8 cellular contexts compared by ENCODE assay signal in the genomic region with DNA sequence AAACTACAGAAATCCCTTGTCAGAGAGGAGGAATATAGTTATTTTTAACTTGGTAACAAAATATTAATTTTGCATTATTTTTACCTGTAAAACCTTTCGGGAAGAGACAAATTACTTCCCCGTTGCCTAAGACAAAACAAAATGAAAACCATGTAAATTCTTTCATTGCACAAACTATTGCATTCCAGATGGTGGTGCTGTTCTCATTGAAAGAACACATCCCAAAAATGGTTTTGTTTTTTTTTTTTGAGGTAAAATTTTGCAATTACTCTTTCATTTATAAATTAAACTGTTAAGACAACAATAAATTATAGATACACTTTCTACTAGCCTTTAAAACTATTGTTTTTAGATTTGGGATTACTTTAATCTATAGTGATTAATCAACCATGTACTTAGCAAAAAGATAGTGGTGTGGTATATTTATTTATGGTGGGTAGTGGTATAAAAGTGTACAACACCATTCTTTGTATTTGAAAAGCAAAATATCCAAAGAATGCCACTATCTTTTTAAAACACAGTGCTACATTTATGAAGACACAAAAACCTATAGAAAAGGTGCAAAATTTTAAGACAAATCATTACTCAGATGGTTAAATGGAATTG.
DNase-seq lines count a peak whose midpoint lies in the region; ATAC-seq and TF ChIP-seq lines count a peak whose summit lies in the region.

No MANE protein-coding gene starts in this region.

- H2BK20ac ChIP-seq in IMR-90 (ENCODE audit: low read depth, low read length) = no peak overlapping the region

- no peaks in the 10 kb centered on the region for H3K79me1 ChIP-seq in IMR-90 (ENCODE audit: low read depth in 1 of 2, low read length in 2 of 2)

- TF ChIP-seq EP300 in upper lobe of left lung (IDR thresholded peaks at IDR 0.05) = no peak

- CTCF ChIA-PET in Calu3 (lab: Charles Lee) (no interaction called here), IMR-90 (lab: Yijun Ruan, JAX) (no interaction called here)

- H3K4me3 ChIP-seq in IMR-90 (ENCODE audit: insufficient read depth, low read depth, low read length) (no peak overlapping the region), WERI-Rb-1 (ENCODE audit: low read depth, low read length) (no peak overlapping the region), upper lobe of left lung (no peak overlapping the region)

- H3K36me3 ChIP-seq in IMR-90 (ENCODE audit: control insufficient read depth, insufficient read depth, low read length) (no peaks in the 10 kb centered on the region), WERI-Rb-1 (no peaks in the 10 kb centered on the region), upper lobe of left lung (no peaks in the 10 kb centered on the region)

- no peak overlapping the region for H3K56ac ChIP-seq in IMR-90 (ENCODE audit: extremely low read depth, insufficient read depth, low read length)

- H4K8ac ChIP-seq in IMR-90 (ENCODE audit: low read depth in 2 of 2, low read length in 2 of 2) = no peak overlapping the region

- H3K27me3 ChIP-seq in IMR-90 (ENCODE audit: control insufficient read depth, insufficient read depth, low read length) (no peaks in the 10 kb centered on the region), WERI-Rb-1 (ENCODE audit: insufficient read depth, low read depth, severe bottlenecking) (no peaks in the 10 kb centered on the region), upper lobe of left lung (no peaks in the 10 kb centered on the region)

- no peak overlapping the region for H3K14ac ChIP-seq in IMR-90 (replicated peaks; ENCODE audit: low read depth, low read length)

- no peak overlapping the region for H2AFZ ChIP-seq in IMR-90 (replicated peaks; ENCODE audit: low read length, poor library complexity)

- intact Hi-C loops in Calu3 (cut with micrococcal nuclease; ENCODE audit: unreplicated experiment) (loop anchor here (5.0 to 10.0 kb wide), 2 partner anchors 781 to 869 kb away; no protein-coding TSS in a partner anchor), IMR-90 (cut with micrococcal nuclease) (no loop called here)

- dilution Hi-C loops in IMR-90 (cut with HindIII; ENCODE audit: low sequenced_read_pairs, unreplicated experiment) = no loop called here

- H2BK15ac ChIP-seq in IMR-90 (ENCODE audit: low read depth, low read length) = no peak overlapping the region

- no peak overlapping the region for H3K4me3 Mint-ChIP-seq in Calu3 (ENCODE audit: low read depth, unreplicated experiment)

- no peak overlapping the region for H3K4me2 ChIP-seq in IMR-90 (ENCODE audit: low read depth, low read length)

- no peak overlapping the region for H3K23ac ChIP-seq in IMR-90 (ENCODE audit: low read depth, low read length)

- no peaks in the 10 kb centered on the region for H3K27me3 Mint-ChIP-seq in Calu3 (ENCODE audit: unreplicated experiment)

- no peak for TF ChIP-seq POLR2A in IMR-90 (IDR thresholded peaks at IDR 0.05; ENCODE audit: low read depth, low read length)
- no peak for TF ChIP-seq POLR2A in upper lobe of left lung (IDR thresholded peaks at IDR 0.05)

- H2AK9ac ChIP-seq in IMR-90 (replicated peaks; ENCODE audit: low read depth, low read length, poor library complexity) = no peak overlapping the region

- H3K4me1 ChIP-seq in IMR-90 (ENCODE audit: control insufficient read depth, insufficient read depth, low read length) (no peaks in the 10 kb centered on the region), upper lobe of left lung (no peaks in the 10 kb centered on the region)

- no peaks in the 10 kb centered on the region for H3K36me3 Mint-ChIP-seq in Calu3 (ENCODE audit: insufficient read depth, unreplicated experiment)

- peak overlapping the region; percentile 66 for H2BK5ac ChIP-seq in IMR-90 (ENCODE audit: low read depth, low read length, poor library complexity, severe bottlenecking)

- H4K5ac ChIP-seq in IMR-90 (ENCODE audit: low read depth, low read length) = no peak overlapping the region

- no peaks in the 10 kb centered on the region for H3K9me3 ChIP-seq in IMR-90 (ENCODE audit: control insufficient read depth, insufficient read depth, low read length)
- H3K9me3 ChIP-seq in WERI-Rb-1 (ENCODE audit: severe bottlenecking) = no peaks in the 10 kb centered on the region
- H3K9me3 ChIP-seq in upper lobe of left lung = no peaks in the 10 kb centered on the region

- TF ChIP-seq RAD21 in IMR-90 (IDR thresholded peaks at IDR 0.05; ENCODE audit: low read length) = peak; percentile 70

- peak; percentile 27 for TF ChIP-seq CTCF in Calu3 (IDR thresholded peaks at IDR 0.05; ENCODE audit: unreplicated experiment)
- peak; percentile 79 for TF ChIP-seq CTCF in IMR-90 (conservative IDR thresholded peaks at IDR 0.05; ENCODE audit: low read depth, low read length)
- peak; percentile 32; the same call in 1 of the 2 replicates for TF ChIP-seq CTCF in WERI-Rb-1 (IDR thresholded peaks at IDR 0.05; ENCODE audit: low read depth, low read length)
- TF ChIP-seq CTCF in upper lobe of left lung (IDR thresholded peaks at IDR 0.05) = peak in 3 of 6 experiments; percentile 23 to 31 (median 24)

- no peak overlapping the region for H3K18ac ChIP-seq in IMR-90 (ENCODE audit: low read depth, low read length)

- ATAC-seq in IMR-90 (ENCODE audit: low read depth) (no peak), HG03469 (IDR thresholded peaks at IDR 0.05; ENCODE audit: unreplicated experiment) (no peak), upper lobe of left lung (ENCODE audit: low FRiP score in 2 of 2) (no peak)

- POLR2A ChIA-PET in IMR-90 (lab: Charles Lee; ENCODE audit: unreplicated experiment) = no interaction called here

- H3K4ac ChIP-seq in IMR-90 (ENCODE audit: low read depth, low read length) = no peak overlapping the region

- no peak overlapping the region for H2BK120ac ChIP-seq in IMR-90 (ENCODE audit: low read depth, low read length)

- peaks cover 8% of the 10 kb centered on the region for H3K4me1 Mint-ChIP-seq in Calu3 (ENCODE audit: low read depth, unreplicated experiment)

- in situ Hi-C loops in IMR-90 (cut with MboI; ENCODE audit: low sequenced_read_pairs) = loop anchor here (10.0 to 25.0 kb wide), 2 partner anchors 201 to 534 kb away; no protein-coding TSS in a partner anchor

- no peak overlapping the region for H2AK5ac ChIP-seq in IMR-90 (ENCODE audit: low read depth, low read length)

- BruUV-seq in Calu3 (replicated peaks; lab: Mats Ljungman, UMichigan) (no TSS peak), IMR-90 (replicated peaks; lab: Mats Ljungman, UMichigan) (no TSS peak)

- no peak overlapping the region for H3K27ac Mint-ChIP-seq in Calu3 (ENCODE audit: unreplicated experiment)

- no CpG with 5 or more reads among the region's 2 CpGs for WGBS in IMR-90 (ENCODE audit: extremely low coverage in 2 of 2, insufficient read length in 1 of 2), 2 experiments
- WGBS in upper lobe of left lung, 2 donors = 26 to 34% methylated on average over 2 of the region's 2 CpGs

- no peak overlapping the region for H4K91ac ChIP-seq in IMR-90 (ENCODE audit: insufficient read depth, low read depth, low read length)

- H3K9me3 Mint-ChIP-seq in Calu3 (ENCODE audit: low read depth, unreplicated experiment) = no peaks in the 10 kb centered on the region

- no peaks in the 10 kb centered on the region for H3K9me1 ChIP-seq in IMR-90 (ENCODE audit: insufficient read depth, low read length)

- DNase-seq in Calu3 = no peak
- DNase-seq in IMR-90 = peak; percentile 52
- no peak for DNase-seq in WERI-Rb-1
- peak; percentile 32 for DNase-seq in inferior parietal cortex (ENCODE audit: extremely low spot score)
- DNase-seq in NCI-H345 treated with DMSO at 0.1 percent for 48 hours (lab: John Stamatoyannopoulos, UW; ENCODE audit: unreplicated experiment) = no peak
- DNase-seq in upper lobe of left lung = no peak
- DNase-seq in foreskin melanocyte = no peak

- no peak overlapping the region for H3K9ac ChIP-seq in IMR-90 (ENCODE audit: low read depth, low read length)

- H4K20me1 ChIP-seq in IMR-90 (ENCODE audit: insufficient read depth, low read length) = no peaks in the 10 kb centered on the region

- H3K27ac ChIP-seq in IMR-90 (ENCODE audit: insufficient read depth, low read length) = no peak overlapping the region
- no peak overlapping the region for H3K27ac ChIP-seq in WERI-Rb-1
- no peak overlapping the region for H3K27ac ChIP-seq in upper lobe of left lung

TF ChIP-seq in IMR-90, 13 proteins besides CTCF, POLR2A, EP300 and RAD21:
- peak; percentile 59 for TF ChIP-seq SMC3 (IDR thresholded peaks at IDR 0.05; ENCODE audit: low read depth, low read length)
- TF ChIP-seq, protein P1, sequence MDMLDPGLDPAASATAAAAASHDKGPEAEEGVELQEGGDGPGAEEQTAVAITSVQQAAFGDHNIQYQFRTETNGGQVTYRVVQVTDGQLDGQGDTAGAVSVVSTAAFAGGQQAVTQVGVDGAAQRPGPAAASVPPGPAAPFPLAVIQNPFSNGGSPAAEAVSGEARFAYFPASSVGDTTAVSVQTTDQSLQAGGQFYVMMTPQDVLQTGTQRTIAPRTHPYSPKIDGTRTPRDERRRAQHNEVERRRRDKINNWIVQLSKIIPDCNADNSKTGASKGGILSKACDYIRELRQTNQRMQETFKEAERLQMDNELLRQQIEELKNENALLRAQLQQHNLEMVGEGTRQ (IDR thresholded peaks at IDR 0.05; ENCODE audit: low read depth, low read length) = no peak
- peak; percentile 52 for TF ChIP-seq CEBPB (IDR thresholded peaks at IDR 0.05; ENCODE audit: low read depth, low read length)

Comparison
In these comparisons a context has a peak if more than half of its experiments do, and no peak if none do; other contexts are left out.
1. DNase-seq: peak in IMR-90 (single experiment) and inferior parietal cortex (single experiment); none in Calu3 (single experiment), WERI-Rb-1 (single experiment), NCI-H345 treated with DMSO at 0.1 percent for 48 hours (single experiment), upper lobe of left lung (0 of 2) and foreskin melanocyte (single experiment).